31 cellular contexts compared by ENCODE assay signal in the genomic region with DNA sequence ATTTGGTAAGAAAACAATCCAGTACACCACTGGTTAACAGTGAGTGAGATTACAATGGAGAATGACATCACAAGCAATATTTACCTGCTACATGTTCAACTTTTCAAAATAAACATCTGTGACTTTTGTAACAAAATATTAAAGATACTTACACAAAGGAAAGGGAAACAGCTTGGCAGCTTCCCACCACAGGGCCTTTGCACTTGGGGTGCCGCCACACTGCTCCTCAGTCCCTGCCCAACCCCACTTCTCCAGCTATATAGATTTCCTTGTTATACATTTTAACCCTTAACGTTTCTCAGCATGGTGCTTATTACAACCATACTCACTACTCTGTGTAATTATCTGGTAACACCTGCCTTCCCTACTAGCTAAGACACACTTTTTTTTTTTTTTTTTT.
"Had no signal": no experiment of that assay in that cellular context is flagged by ENCODE, and none has a peak within 500 bp of the region (broad histone marks: within the 10 kb centered on the region; RNA-seq: fewer than 3 reads in every experiment).

No MANE protein-coding gene starts in this region.

- DNase-seq: colonic mucosa; effector CD8-positive, alpha-beta T cell; foreskin keratinocyte; heart left ventricle; kidney; mucosa of descending colon; naive B cell; stimulated activated CD4-positive, alpha-beta T cell treated with anti-CD3 and anti-CD28 coated beads, Interleukin-12 subunit alpha, Interleukin-12 subunit beta, amount 100 ng/mL, for 4 hours; stimulated activated CD4-positive, alpha-beta T cell treated with anti-CD3 and anti-CD28 coated beads, Interleukin-1b, Interleukin-23, amount 100 ng/mL, for 48 hours; stimulated activated CD4-positive, alpha-beta T cell treated with anti-CD3 and anti-CD28 coated beads, Interleukin-4, amount 100 ng/mL, for 1 hour; stimulated activated naive CD4-positive, alpha-beta T cell treated with Interleukin-2 at 50 U/mL for 16 hours; stomach had no signal

- H3K36me3 Mint-ChIP-seq: natural killer cell treated with Interleukin-12 subunit alpha and Interleukin-12 subunit beta and Interleukin-15 and Interleukin-18, amount 100 ng/mL, for 72 hours; stimulated activated effector memory CD8-positive, alpha-beta T cell treated with anti-CD3 and anti-CD28 coated beads, Interleukin-12 subunit alpha, Interleukin-12 subunit beta, amount 100 ng/mL, for 72 hours had no signal

- H3K36me3 ChIP-seq: colonic mucosa, esophagus muscularis mucosa, gastroesophageal sphincter, heart left ventricle, neutrophil, prostate gland, right atrium auricular region, stomach, thyroid gland had no signal

- H3K9me3 Mint-ChIP-seq: dendritic cell treated with granulocyte-macrophage colony-stimulating factor and Interleukin-4, amounts not matched to agents 40 ng/mL and 50 ng/mL, for 4 days; memory B cell; naive B cell; natural killer cell treated with Interleukin-12 subunit alpha and Interleukin-12 subunit beta and Interleukin-15 and Interleukin-18, amount 100 ng/mL, for 72 hours; neural crest cell; stimulated activated effector memory CD8-positive, alpha-beta T cell treated with anti-CD3 and anti-CD28 coated beads, Interleukin-12 subunit alpha, Interleukin-12 subunit beta, amount 100 ng/mL, for 72 hours; type B pancreatic cell had no signal

- H3K4me3 ChIP-seq: colonic mucosa, esophagus muscularis mucosa, gastroesophageal sphincter, heart left ventricle, hepatocyte, lung, mucosa of descending colon, prostate gland, right atrium auricular region, smooth muscle cell, stomach, thyroid gland had no signal

- H3K27me3 ChIP-seq: colonic mucosa, esophagus muscularis mucosa, foreskin keratinocyte, gastroesophageal sphincter, heart left ventricle, hepatocyte, neutrophil, right atrium auricular region, stomach, thyroid gland had no signal

- ATAC-seq: foreskin keratinocyte; gastroesophageal sphincter; heart left ventricle; left lobe of liver; mucosa of descending colon; natural killer cell treated with Interleukin-12 subunit alpha and Interleukin-12 subunit beta and Interleukin-15 and Interleukin-18, amount 100 ng/mL, for 72 hours; sciatic nerve; stimulated activated effector memory CD8-positive, alpha-beta T cell treated with anti-CD3 and anti-CD28 coated beads, Interleukin-12 subunit alpha, Interleukin-12 subunit beta, amount 100 ng/mL, for 72 hours had no signal

- H3K4me2 ChIP-seq: hepatocyte, smooth muscle cell had no signal

- H2AFZ ChIP-seq: hepatocyte had no signal

- H3K27ac Mint-ChIP-seq: dendritic cell treated with granulocyte-macrophage colony-stimulating factor and Interleukin-4, amounts not matched to agents 40 ng/mL and 50 ng/mL, for 4 days; memory B cell; naive B cell; natural killer cell treated with Interleukin-12 subunit alpha and Interleukin-12 subunit beta and Interleukin-15 and Interleukin-18, amount 100 ng/mL, for 72 hours; stimulated activated effector memory CD8-positive, alpha-beta T cell treated with anti-CD3 and anti-CD28 coated beads, Interleukin-12 subunit alpha, Interleukin-12 subunit beta, amount 100 ng/mL, for 72 hours; type B pancreatic cell had no signal

- H3K4me3 Mint-ChIP-seq: dendritic cell treated with granulocyte-macrophage colony-stimulating factor and Interleukin-4, amounts not matched to agents 40 ng/mL and 50 ng/mL, for 4 days; memory B cell; natural killer cell treated with Interleukin-12 subunit alpha and Interleukin-12 subunit beta and Interleukin-15 and Interleukin-18, amount 100 ng/mL, for 72 hours; neural crest cell; stimulated activated effector memory CD8-positive, alpha-beta T cell treated with anti-CD3 and anti-CD28 coated beads, Interleukin-12 subunit alpha, Interleukin-12 subunit beta, amount 100 ng/mL, for 72 hours; type B pancreatic cell had no signal

- H3K27me3 Mint-ChIP-seq: dendritic cell treated with granulocyte-macrophage colony-stimulating factor and Interleukin-4, amounts not matched to agents 40 ng/mL and 50 ng/mL, for 4 days; memory B cell; naive B cell; natural killer cell treated with Interleukin-12 subunit alpha and Interleukin-12 subunit beta and Interleukin-15 and Interleukin-18, amount 100 ng/mL, for 72 hours; type B pancreatic cell had no signal

- H3K9me3 ChIP-seq: colonic mucosa, esophagus muscularis mucosa, gastroesophageal sphincter, heart left ventricle, mucosa of descending colon, neutrophil, prostate gland, right atrium auricular region, stomach, thyroid gland had no signal

- H3K27ac ChIP-seq: colonic mucosa, esophagus muscularis mucosa, foreskin keratinocyte, heart left ventricle, hepatocyte, neutrophil, prostate gland, right atrium auricular region had no signal

- FAIRE-seq: endothelial cell of umbilical vein, kidney, urothelium cell line had no signal
